Comparison of ENCODE assay signal across 1 cellular context in the genomic region with DNA sequence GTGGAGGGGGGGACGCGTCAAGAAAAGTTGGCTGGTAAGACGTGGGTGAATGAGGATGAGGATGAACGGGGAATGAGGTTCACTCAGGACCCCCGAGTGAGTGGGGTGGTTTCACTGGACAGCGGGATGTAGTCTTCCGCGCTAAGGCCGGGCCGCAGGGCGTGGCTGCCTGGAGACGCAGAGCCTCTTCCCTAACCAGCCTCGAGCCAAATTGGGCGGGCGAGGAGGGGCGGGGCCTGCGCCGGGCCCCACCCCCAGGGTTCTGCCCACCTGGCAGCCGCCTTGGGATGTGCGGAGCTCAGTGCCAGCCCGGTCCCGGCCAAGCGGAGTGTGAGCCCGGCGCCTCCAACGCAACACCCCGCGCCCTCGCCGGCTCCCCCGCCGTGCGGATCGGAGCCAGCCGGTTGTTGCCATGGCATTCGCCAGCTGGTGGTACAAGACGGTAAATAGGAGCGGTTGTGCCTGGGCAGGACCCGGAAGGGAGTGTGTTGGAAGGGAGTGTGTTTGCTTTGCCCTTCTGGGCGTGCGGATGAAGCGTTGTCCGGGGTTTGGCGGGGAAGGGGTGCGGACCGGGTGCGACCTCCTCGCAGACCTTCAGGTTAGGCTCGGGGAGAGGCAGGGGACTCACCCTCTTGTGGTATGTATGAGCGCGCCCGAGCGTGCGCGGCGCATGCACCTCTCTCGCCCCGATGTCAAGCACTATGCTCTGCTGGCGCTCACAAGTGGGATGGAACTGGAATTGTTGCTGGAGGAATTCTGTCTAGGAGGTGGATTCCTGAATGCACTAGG.
TF ChIP-seq lines count a peak whose summit lies in the region.

No MANE protein-coding gene starts in this region.

TF ChIP-seq in HepG2, 621 proteins besides CTCF, POLR2A, EP300 and RAD21 (continued from another document and continues in another):
- TF ChIP-seq, protein P1, sequence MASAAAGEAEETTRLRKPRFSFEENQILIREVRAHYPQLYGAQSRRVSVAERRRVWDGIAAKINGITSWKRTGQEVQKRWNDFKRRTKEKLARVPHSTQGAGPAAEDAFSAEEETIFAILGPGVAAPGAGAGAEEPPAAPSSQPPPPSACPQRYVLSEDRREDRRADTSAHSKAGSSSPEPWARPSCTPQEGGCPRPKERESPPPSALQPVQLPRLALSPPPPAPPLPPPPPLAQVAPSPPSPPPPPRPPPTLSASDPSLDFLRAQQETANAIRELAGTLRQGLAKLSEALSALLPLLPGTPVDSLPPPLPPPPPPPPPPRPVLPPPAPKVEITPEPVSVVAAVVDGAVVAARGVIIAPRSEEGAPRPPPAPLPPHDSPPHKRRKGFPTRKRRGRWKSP (CRISPR knock-in tag; IDR thresholded peaks at IDR 0.05), result no peak
- TF ChIP-seq, protein P2, sequence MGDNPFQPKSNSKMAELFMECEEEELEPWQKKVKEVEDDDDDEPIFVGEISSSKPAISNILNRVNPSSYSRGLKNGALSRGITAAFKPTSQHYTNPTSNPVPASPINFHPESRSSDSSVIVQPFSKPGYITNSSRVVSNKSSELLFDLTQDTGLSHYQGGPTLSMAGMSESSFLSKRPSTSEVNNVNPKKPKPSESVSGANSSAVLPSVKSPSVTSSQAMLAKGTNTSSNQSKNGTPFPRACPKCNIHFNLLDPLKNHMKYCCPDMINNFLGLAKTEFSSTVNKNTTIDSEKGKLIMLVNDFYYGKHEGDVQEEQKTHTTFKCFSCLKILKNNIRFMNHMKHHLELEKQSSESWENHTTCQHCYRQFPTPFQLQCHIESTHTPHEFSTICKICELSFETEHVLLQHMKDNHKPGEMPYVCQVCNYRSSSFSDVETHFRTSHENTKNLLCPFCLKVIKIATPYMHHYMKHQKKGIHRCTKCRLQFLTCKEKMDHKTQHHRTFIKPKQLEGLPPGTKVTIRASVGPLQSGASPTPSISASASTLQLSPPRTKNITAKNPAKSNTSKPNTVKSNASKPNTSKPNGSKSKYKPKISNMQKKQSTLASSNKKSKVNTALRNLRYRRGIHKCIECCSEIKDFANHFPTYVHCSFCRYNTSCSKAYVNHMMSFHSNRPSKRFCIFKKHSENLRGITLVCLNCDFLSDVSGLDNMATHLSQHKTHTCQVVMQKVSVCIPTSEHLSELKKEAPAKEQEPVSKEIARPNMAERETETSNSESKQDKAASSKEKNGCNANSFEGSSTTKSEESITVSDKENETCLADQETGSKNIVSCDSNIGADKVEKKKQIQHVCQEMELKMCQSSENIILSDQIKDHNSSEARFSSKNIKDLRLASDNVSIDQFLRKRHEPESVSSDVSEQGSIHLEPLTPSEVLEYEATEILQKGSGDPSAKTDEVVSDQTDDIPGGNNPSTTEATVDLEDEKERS (CRISPR knock-in tag; IDR thresholded peaks at IDR 0.05), result no peak
- TF ChIP-seq, protein P3, sequence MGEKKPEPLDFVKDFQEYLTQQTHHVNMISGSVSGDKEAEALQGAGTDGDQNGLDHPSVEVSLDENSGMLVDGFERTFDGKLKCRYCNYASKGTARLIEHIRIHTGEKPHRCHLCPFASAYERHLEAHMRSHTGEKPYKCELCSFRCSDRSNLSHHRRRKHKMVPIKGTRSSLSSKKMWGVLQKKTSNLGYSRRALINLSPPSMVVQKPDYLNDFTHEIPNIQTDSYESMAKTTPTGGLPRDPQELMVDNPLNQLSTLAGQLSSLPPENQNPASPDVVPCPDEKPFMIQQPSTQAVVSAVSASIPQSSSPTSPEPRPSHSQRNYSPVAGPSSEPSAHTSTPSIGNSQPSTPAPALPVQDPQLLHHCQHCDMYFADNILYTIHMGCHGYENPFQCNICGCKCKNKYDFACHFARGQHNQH (CRISPR knock-in tag; IDR thresholded peaks at IDR 0.05), result no peak
- TF ChIP-seq HDAC1 (CRISPR knock-in tag; IDR thresholded peaks at IDR 0.05) (peak; percentile 20; the same call in 1 of the 2 replicates), ZKSCAN1 (IDR thresholded peaks at IDR 0.05; ENCODE audit: low read length) (no peak), ATRX (CRISPR knock-in tag; IDR thresholded peaks at IDR 0.05; ENCODE audit: borderline replicate concordance) (no peak), ZNF101 (CRISPR knock-in tag; IDR thresholded peaks at IDR 0.05; ENCODE audit: borderline replicate concordance, low read depth) (no peak), AGO1 (IDR thresholded peaks at IDR 0.05; ENCODE audit: low read depth, low read length, poor library complexity, severe bottlenecking) (peak; percentile 34), ZNF20 (CRISPR knock-in tag; IDR thresholded peaks at IDR 0.05) (no peak), POLR2AphosphoS2 (IDR thresholded peaks at IDR 0.05; ENCODE audit: low read depth, low read length) (no peak), SMC3 (IDR thresholded peaks at IDR 0.05; ENCODE audit: low read length) (no peak), RXRB (CRISPR knock-in tag; IDR thresholded peaks at IDR 0.05; ENCODE audit: borderline replicate concordance) (no peak), ZNF782 (CRISPR knock-in tag; IDR thresholded peaks at IDR 0.05; ENCODE audit: borderline replicate concordance) (peak; percentile 36; the same call in 1 of the 2 replicates), SATB2 (CRISPR knock-in tag; IDR thresholded peaks at IDR 0.05) (no peak), ZNF253 (CRISPR knock-in tag; IDR thresholded peaks at IDR 0.05; ENCODE audit: borderline replicate concordance) (0 out of 2 replicates have a peak, but pooled peaks have one; percentile 14), ZNF781 (CRISPR knock-in tag; IDR thresholded peaks at IDR 0.05; ENCODE audit: borderline replicate concordance, not compliant biosample characterization) (no peak), HOXA9 (CRISPR knock-in tag; IDR thresholded peaks at IDR 0.05; ENCODE audit: borderline replicate concordance) (no peak), ZNF33B (CRISPR knock-in tag; IDR thresholded peaks at IDR 0.05) (no peak), ETV5 (CRISPR knock-in tag; IDR thresholded peaks at IDR 0.05; ENCODE audit: borderline replicate concordance) (peak; percentile 17; the same call in 1 of the 2 replicates)
- TF ChIP-seq, protein P4, sequence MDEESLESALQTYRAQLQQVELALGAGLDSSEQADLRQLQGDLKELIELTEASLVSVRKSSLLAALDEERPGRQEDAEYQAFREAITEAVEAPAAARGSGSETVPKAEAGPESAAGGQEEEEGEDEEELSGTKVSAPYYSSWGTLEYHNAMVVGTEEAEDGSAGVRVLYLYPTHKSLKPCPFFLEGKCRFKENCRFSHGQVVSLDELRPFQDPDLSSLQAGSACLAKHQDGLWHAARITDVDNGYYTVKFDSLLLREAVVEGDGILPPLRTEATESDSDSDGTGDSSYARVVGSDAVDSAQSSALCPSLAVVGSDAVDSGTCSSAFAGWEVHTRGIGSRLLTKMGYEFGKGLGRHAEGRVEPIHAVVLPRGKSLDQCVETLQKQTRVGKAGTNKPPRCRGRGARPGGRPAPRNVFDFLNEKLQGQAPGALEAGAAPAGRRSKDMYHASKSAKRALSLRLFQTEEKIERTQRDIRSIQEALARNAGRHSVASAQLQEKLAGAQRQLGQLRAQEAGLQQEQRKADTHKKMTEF (CRISPR knock-in tag; IDR thresholded peaks at IDR 0.05), result peak; percentile 69
- TF ChIP-seq, protein P5, sequence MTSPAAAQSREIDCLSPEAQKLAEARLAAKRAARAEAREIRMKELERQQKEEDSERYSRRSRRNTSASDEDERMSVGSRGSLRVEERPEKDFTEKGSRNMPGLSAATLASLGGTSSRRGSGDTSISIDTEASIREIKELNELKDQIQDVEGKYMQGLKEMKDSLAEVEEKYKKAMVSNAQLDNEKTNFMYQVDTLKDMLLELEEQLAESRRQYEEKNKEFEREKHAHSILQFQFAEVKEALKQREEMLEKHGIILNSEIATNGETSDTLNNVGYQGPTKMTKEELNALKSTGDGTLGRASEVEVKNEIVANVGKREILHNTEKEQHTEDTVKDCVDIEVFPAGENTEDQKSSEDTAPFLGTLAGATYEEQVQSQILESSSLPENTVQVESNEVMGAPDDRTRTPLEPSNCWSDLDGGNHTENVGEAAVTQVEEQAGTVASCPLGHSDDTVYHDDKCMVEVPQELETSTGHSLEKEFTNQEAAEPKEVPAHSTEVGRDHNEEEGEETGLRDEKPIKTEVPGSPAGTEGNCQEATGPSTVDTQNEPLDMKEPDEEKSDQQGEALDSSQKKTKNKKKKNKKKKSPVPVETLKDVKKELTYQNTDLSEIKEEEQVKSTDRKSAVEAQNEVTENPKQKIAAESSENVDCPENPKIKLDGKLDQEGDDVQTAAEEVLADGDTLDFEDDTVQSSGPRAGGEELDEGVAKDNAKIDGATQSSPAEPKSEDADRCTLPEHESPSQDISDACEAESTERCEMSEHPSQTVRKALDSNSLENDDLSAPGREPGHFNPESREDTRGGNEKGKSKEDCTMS (CRISPR knock-in tag; conservative IDR thresholded peaks at IDR 0.05), result no peak
- TF ChIP-seq, protein P6, sequence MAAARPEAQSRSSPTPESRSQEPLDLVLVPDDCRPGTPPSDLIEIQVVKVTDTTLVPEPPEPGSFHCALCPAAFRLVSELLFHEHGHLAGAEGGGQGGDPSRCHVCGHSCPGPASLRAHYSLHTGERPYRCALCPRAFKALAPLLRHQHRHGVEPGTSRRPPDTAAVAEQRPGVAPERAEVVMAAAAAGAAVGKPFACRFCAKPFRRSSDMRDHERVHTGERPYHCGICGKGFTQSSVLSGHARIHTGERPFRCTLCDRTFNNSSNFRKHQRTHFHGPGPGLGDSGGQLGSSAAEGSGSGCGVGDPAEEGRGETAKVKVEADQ (CRISPR knock-in tag; IDR thresholded peaks at IDR 0.05; ENCODE audit: borderline replicate concordance), result no peak
- TF ChIP-seq, protein P7, sequence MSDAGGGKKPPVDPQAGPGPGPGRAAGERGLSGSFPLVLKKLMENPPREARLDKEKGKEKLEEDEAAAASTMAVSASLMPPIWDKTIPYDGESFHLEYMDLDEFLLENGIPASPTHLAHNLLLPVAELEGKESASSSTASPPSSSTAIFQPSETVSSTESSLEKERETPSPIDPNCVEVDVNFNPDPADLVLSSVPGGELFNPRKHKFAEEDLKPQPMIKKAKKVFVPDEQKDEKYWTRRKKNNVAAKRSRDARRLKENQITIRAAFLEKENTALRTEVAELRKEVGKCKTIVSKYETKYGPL (CRISPR knock-in tag; IDR thresholded peaks at IDR 0.05), result no peak
- TF ChIP-seq, protein P8, sequence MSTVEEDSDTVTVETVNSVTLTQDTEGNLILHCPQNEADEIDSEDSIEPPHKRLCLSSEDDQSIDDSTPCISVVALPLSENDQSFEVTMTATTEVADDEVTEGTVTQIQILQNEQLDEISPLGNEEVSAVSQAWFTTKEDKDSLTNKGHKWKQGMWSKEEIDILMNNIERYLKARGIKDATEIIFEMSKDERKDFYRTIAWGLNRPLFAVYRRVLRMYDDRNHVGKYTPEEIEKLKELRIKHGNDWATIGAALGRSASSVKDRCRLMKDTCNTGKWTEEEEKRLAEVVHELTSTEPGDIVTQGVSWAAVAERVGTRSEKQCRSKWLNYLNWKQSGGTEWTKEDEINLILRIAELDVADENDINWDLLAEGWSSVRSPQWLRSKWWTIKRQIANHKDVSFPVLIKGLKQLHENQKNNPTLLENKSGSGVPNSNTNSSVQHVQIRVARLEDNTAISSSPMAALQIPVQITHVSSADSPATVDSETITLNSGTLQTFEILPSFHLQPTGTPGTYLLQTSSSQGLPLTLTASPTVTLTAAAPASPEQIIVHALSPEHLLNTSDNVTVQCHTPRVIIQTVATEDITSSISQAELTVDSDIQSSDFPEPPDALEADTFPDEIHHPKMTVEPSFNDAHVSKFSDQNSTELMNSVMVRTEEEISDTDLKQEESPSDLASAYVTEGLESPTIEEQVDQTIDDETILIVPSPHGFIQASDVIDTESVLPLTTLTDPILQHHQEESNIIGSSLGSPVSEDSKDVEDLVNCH (CRISPR knock-in tag; IDR thresholded peaks at IDR 0.05), result no peak
- TF ChIP-seq, protein P9, sequence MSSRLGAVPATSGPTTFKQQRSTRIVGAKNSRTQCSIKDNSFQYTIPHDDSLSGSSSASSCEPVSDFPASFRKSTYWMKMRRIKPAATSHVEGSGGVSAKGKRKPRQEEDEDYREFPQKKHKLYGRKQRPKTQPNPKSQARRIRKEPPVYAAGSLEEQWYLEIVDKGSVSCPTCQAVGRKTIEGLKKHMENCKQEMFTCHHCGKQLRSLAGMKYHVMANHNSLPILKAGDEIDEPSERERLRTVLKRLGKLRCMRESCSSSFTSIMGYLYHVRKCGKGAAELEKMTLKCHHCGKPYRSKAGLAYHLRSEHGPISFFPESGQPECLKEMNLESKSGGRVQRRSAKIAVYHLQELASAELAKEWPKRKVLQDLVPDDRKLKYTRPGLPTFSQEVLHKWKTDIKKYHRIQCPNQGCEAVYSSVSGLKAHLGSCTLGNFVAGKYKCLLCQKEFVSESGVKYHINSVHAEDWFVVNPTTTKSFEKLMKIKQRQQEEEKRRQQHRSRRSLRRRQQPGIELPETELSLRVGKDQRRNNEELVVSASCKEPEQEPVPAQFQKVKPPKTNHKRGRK (CRISPR knock-in tag; IDR thresholded peaks at IDR 0.05), result no peak
- TF ChIP-seq, protein P10, sequence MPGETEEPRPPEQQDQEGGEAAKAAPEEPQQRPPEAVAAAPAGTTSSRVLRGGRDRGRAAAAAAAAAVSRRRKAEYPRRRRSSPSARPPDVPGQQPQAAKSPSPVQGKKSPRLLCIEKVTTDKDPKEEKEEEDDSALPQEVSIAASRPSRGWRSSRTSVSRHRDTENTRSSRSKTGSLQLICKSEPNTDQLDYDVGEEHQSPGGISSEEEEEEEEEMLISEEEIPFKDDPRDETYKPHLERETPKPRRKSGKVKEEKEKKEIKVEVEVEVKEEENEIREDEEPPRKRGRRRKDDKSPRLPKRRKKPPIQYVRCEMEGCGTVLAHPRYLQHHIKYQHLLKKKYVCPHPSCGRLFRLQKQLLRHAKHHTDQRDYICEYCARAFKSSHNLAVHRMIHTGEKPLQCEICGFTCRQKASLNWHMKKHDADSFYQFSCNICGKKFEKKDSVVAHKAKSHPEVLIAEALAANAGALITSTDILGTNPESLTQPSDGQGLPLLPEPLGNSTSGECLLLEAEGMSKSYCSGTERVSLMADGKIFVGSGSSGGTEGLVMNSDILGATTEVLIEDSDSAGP (CRISPR knock-in tag; IDR thresholded peaks at IDR 0.05; ENCODE audit: borderline replicate concordance), result peak; percentile 78; the same call in 1 of the 2 replicates
- TF ChIP-seq, protein P11, sequence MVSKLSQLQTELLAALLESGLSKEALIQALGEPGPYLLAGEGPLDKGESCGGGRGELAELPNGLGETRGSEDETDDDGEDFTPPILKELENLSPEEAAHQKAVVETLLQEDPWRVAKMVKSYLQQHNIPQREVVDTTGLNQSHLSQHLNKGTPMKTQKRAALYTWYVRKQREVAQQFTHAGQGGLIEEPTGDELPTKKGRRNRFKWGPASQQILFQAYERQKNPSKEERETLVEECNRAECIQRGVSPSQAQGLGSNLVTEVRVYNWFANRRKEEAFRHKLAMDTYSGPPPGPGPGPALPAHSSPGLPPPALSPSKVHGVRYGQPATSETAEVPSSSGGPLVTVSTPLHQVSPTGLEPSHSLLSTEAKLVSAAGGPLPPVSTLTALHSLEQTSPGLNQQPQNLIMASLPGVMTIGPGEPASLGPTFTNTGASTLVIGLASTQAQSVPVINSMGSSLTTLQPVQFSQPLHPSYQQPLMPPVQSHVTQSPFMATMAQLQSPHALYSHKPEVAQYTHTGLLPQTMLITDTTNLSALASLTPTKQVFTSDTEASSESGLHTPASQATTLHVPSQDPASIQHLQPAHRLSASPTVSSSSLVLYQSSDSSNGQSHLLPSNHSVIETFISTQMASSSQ (IDR thresholded peaks at IDR 0.05; ENCODE audit: low read depth), result no peak
- TF ChIP-seq, protein P11 (CRISPR knock-in tag; IDR thresholded peaks at IDR 0.05; ENCODE audit: borderline replicate concordance), result no peak
